Comparison of ENCODE assay signal across 7 cellular contexts in the genomic region with DNA sequence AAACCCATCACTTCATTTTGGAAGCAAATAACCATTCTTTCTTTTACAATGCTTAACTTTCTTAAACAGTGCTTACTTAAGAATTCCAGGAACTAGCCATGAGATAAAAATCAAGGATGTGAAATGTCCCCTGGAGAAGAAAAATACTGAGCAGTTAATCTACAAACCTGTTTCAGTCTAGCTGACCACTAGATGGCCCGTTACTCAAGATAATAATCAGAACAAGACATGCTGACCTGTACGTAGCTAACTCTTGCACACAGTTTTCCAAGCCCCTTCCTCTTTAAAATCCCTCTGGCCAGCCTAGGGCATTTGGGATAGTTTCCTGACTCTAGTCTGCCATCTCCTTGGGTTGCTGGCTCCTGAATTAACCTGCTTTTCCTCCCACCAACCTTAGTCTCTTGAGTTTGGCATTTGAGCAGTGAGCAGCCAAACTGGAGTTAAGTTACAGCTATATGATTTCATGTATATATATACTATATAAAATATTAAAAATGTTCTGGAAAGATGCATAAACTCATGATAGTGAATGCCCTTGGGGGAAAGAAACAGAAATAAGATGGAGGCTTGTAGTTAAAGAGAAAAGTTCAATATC. TPM values are rescaled to one million over a fixed set of nuclear protein-coding genes. Genes with fewer than 3 reads are reported as not detected.
DNase-seq lines count a peak whose midpoint lies in the region; ATAC-seq and TF ChIP-seq lines count a peak whose summit lies in the region.

No MANE protein-coding gene starts in this region.

- H3K4me3 ChIP-seq in GM06990 (replicated peaks; ENCODE audit: low read depth, low read length) (no peak overlapping the region), MM.1S (ENCODE audit: low read length) (no peak overlapping the region), thoracic aorta (no peak overlapping the region)

- H3K36me3 ChIP-seq in GM06990 (ENCODE audit: control insufficient read depth, insufficient read depth, low read length) (no peaks in the 10 kb centered on the region), MM.1S (replicated peaks; ENCODE audit: insufficient read depth, low read length) (no peaks in the 10 kb centered on the region), thoracic aorta (no peaks in the 10 kb centered on the region)

- ATAC-seq in left ventricle myocardium superior (peak; percentile 47), thoracic aorta (ENCODE audit: insufficient number of reproducible peaks, low FRiP score, low read depth) (no peak), HG03469 (IDR thresholded peaks at IDR 0.05; ENCODE audit: unreplicated experiment) (no peak), GM18511 (IDR thresholded peaks at IDR 0.05; ENCODE audit: unreplicated experiment) (no peak)

- H3K9me3 ChIP-seq in MM.1S (replicated peaks; ENCODE audit: insufficient read depth, low read length): no peaks in the 10 kb centered on the region
- no peaks in the 10 kb centered on the region for H3K9me3 ChIP-seq in thoracic aorta

- intact Hi-C loops in left ventricle myocardium superior (cut with micrococcal nuclease): no loop called here

- H3K4me1 ChIP-seq in MM.1S (ENCODE audit: low read length) (no peaks in the 10 kb centered on the region), thoracic aorta (ENCODE audit: control insufficient read depth in 1 of 2, low read depth in 2 of 2) (no peaks in the 10 kb centered on the region)

- H2AFZ ChIP-seq in MM.1S (ENCODE audit: low read length): 0 out of 2 replicates have a peak overlapping the region, but pooled peaks have one; percentile 37

- no peak for DNase-seq in GM06990 (ENCODE audit: extremely low read depth, insufficient read length)
- DNase-seq in MM.1S: peak; percentile 42
- peak; percentile 72 for DNase-seq in SW480 (ENCODE audit: low spot score)
- no peak for DNase-seq in left ventricle myocardium superior
- no peak for DNase-seq in thoracic aorta (ENCODE audit: low spot score)

- peaks cover 3% of the 10 kb centered on the region; the same call in 1 of the 2 replicates for H3F3A ChIP-seq in MM.1S (ENCODE audit: insufficient read depth, low read length)

- H4K20me1 ChIP-seq in MM.1S (ENCODE audit: insufficient read depth, low read length): no peaks in the 10 kb centered on the region

- H3K27ac ChIP-seq in MM.1S (ENCODE audit: low read length) (no peak overlapping the region), thoracic aorta (no peak overlapping the region)

- no peaks in the 10 kb centered on the region for H3K27me3 ChIP-seq in GM06990 (replicated peaks; ENCODE audit: control insufficient read depth, insufficient read depth, low read length)
- no peaks in the 10 kb centered on the region for H3K27me3 ChIP-seq in MM.1S (replicated peaks; ENCODE audit: insufficient read depth, low read length)
- H3K27me3 ChIP-seq in thoracic aorta (replicated peaks; ENCODE audit: insufficient read depth): no peaks in the 10 kb centered on the region

- TF ChIP-seq CTCF in GM06990 (IDR thresholded peaks at IDR 0.05; ENCODE audit: insufficient read depth, low read length, poor library complexity, severe bottlenecking) (peak; percentile 51), MM.1S (IDR thresholded peaks at IDR 0.05; ENCODE audit: low read length) (peak; percentile 53), thoracic aorta (IDR thresholded peaks at IDR 0.05) (peak; percentile 59)

- H3K79me2 ChIP-seq in MM.1S (ENCODE audit: low read length): no peaks in the 10 kb centered on the region

- no peaks in the 10 kb centered on the region for H3K9me2 ChIP-seq in MM.1S (replicated peaks; ENCODE audit: insufficient read depth, low read length)

- H3K4me2 ChIP-seq in MM.1S (ENCODE audit: low read depth, low read length): no peak overlapping the region

- H3K9ac ChIP-seq in MM.1S (ENCODE audit: low read length): no peak overlapping the region

RNA-seq across cellular contexts. Expression of a gene that starts 59.3 kb away (rescaled TPM):
- total RNA-seq in left ventricle myocardium superior (2.4 TPM), thoracic aorta (10 to 100 TPM; 36.4 to 52.5 TPM)

Comparison
In these comparisons a context has a peak if more than half of its experiments do, and no peak if none do; other contexts are left out.
1. DNase-seq: peak in MM.1S (single experiment) and SW480 (single experiment); none in GM06990 (single experiment), left ventricle myocardium superior (single experiment) and thoracic aorta (single experiment).
2. RNA of a gene that starts 59.3 kb away (total RNA-seq): 36.4 to 52.5 TPM in thoracic aorta; 2.4 TPM in left ventricle myocardium superior (single experiment); every median in the first group is over 10 times any median in the second.
3. Peak in every context shown above with its lines, with median percentiles within 50 percentile points of each other: CTCF ChIP-seq.